Comparison of ENCODE assay signal across 22 cellular contexts in the genomic region with DNA sequence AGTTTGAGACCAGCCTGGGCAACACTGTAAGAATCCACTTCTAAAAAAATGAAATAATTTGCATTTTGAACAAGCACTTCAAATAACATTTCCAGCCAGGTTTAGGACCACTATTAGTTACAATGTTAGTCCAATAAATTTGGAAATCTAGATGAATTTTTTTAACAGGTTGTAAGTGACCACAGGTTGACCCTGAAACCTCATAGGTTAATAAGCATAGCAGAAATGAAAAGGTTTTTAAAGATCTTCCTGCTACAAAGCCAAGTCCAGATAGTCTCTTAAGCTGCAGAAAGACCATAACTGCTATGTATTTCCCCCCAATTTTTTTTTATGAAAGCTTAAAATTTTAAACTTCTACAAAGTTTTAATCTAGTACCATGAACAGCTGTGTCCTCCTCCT.
"Had no signal": no experiment of that assay in that cellular context is flagged by ENCODE, and none has a peak within 500 bp of the region (broad histone marks: within the 10 kb centered on the region; RNA-seq: fewer than 3 reads in every experiment).

No MANE protein-coding gene starts in this region.

- DNase-seq: activated B cell treated with CpG ODN at 0.5 μM for 24 hours; activated CD4-positive, alpha-beta T cell treated with anti-CD3 and anti-CD28 coated beads for 36 hours; activated CD4-positive, alpha-beta T cell treated with anti-CD3 and anti-CD28 coated beads, Interleukin-2, amount 50 U/mL, for 4 hours; activated CD8-positive, alpha-beta memory T cell treated with anti-CD3 and anti-CD28 coated beads for 24 hours; activated CD8-positive, alpha-beta memory T cell treated with anti-CD3 and anti-CD28 coated beads, Interleukin-2, amount 50 U/mL, for 4 hours; activated naive CD4-positive, alpha-beta T cell; activated naive CD8-positive, alpha-beta T cell treated with anti-CD3 and anti-CD28 coated beads, Interleukin-2, amount 10 ng/mL, durations not matched to agents 7 days and 5 days; activated T-cell treated with anti-CD3 and anti-CD28 coated beads, Interleukin-2, amount 50 U/mL, for 24 hours; amygdala; body of pancreas; dermis blood vessel endothelial cell; effector memory CD4-positive, alpha-beta T cell; foreskin keratinocyte; occipital lobe; small intestine; stimulated activated CD4-positive, alpha-beta T cell treated with anti-CD3 and anti-CD28 coated beads, Interleukin-2, amount 100 ng/mL, for 24 hours; stimulated activated naive B cell treated with anti-CD40 and anti-IgM and Interleukin-4, amounts not matched to agents 10 μg/mL and 1 μg/mL and 100 μg/mL, for 72 hours; testis; upper lobe of left lung had no signal

- H3K9me3 ChIP-seq: body of pancreas, testis, upper lobe of left lung had no signal

- H3K4me3 Mint-ChIP-seq: activated B cell treated with CpG ODN at 0.5 μM for 24 hours; activated CD4-positive, alpha-beta T cell treated with anti-CD3 and anti-CD28 coated beads for 36 hours; activated naive CD8-positive, alpha-beta T cell treated with anti-CD3 and anti-CD28 coated beads, Interleukin-2, amount 10 ng/mL, durations not matched to agents 7 days and 5 days; activated T-cell treated with anti-CD3 and anti-CD28 coated beads, Interleukin-2, amount 50 U/mL, for 24 hours; stimulated activated naive B cell treated with anti-CD40 and anti-IgM and Interleukin-4, amounts not matched to agents 10 μg/mL and 1 μg/mL and 100 μg/mL, for 72 hours had no signal

- H3K9me3 Mint-ChIP-seq: activated B cell treated with CpG ODN at 0.5 μM for 24 hours; activated naive CD8-positive, alpha-beta T cell treated with anti-CD3 and anti-CD28 coated beads, Interleukin-2, amount 10 ng/mL, durations not matched to agents 7 days and 5 days; activated T-cell treated with anti-CD3 and anti-CD28 coated beads, Interleukin-2, amount 50 U/mL, for 24 hours; activated T-helper 2 cell treated with anti-CD3 and anti-CD28 coated beads, Interferon-gamma antibody, Interleukin-2, Interleukin-4, amounts not matched to agents 10 μg/mL and 5 μg/mL and 100 μg/mL, durations not matched to agents 14 hours and 24 hours and 36 hours; stimulated activated naive B cell treated with anti-CD40 and anti-IgM and Interleukin-4, amounts not matched to agents 10 μg/mL and 1 μg/mL and 100 μg/mL, for 72 hours had no signal

- H3K36me3 ChIP-seq: upper lobe of left lung had no signal

- H3K36me3 Mint-ChIP-seq: activated naive CD8-positive, alpha-beta T cell treated with anti-CD3 and anti-CD28 coated beads, Interleukin-2, amount 10 ng/mL, durations not matched to agents 7 days and 5 days had no signal

- H3K4me1 ChIP-seq: foreskin keratinocyte had no signal

- ATAC-seq: activated CD4-positive, alpha-beta T cell treated with anti-CD3 and anti-CD28 coated beads for 36 hours; body of pancreas; foreskin keratinocyte; left lobe of liver; sciatic nerve; stimulated activated naive B cell treated with anti-CD40 and anti-IgM and Interleukin-4, amounts not matched to agents 10 μg/mL and 1 μg/mL and 100 μg/mL, for 72 hours had no signal

- H3K27ac ChIP-seq: foreskin keratinocyte, testis had no signal

- H3K27me3 Mint-ChIP-seq: activated B cell treated with CpG ODN at 0.5 μM for 24 hours; activated CD4-positive, alpha-beta T cell treated with anti-CD3 and anti-CD28 coated beads for 36 hours; activated naive CD8-positive, alpha-beta T cell treated with anti-CD3 and anti-CD28 coated beads, Interleukin-2, amount 10 ng/mL, durations not matched to agents 7 days and 5 days; activated T-cell treated with anti-CD3 and anti-CD28 coated beads, Interleukin-2, amount 50 U/mL, for 24 hours; stimulated activated naive B cell treated with anti-CD40 and anti-IgM and Interleukin-4, amounts not matched to agents 10 μg/mL and 1 μg/mL and 100 μg/mL, for 72 hours had no signal

- H3K27me3 ChIP-seq: body of pancreas, foreskin keratinocyte, testis, upper lobe of left lung had no signal

- H3K27ac Mint-ChIP-seq: activated B cell treated with CpG ODN at 0.5 μM for 24 hours; activated CD4-positive, alpha-beta T cell treated with anti-CD3 and anti-CD28 coated beads for 36 hours; activated naive CD8-positive, alpha-beta T cell treated with anti-CD3 and anti-CD28 coated beads, Interleukin-2, amount 10 ng/mL, durations not matched to agents 7 days and 5 days; activated T-cell treated with anti-CD3 and anti-CD28 coated beads, Interleukin-2, amount 50 U/mL, for 24 hours; activated T-helper 2 cell treated with anti-CD3 and anti-CD28 coated beads, Interferon-gamma antibody, Interleukin-2, Interleukin-4, amounts not matched to agents 10 μg/mL and 5 μg/mL and 100 μg/mL, durations not matched to agents 14 hours and 24 hours and 36 hours had no signal

- H3K4me3 ChIP-seq: body of pancreas, testis, upper lobe of left lung had no signal
